1 cellular context compared by ENCODE assay signal in the genomic region with DNA sequence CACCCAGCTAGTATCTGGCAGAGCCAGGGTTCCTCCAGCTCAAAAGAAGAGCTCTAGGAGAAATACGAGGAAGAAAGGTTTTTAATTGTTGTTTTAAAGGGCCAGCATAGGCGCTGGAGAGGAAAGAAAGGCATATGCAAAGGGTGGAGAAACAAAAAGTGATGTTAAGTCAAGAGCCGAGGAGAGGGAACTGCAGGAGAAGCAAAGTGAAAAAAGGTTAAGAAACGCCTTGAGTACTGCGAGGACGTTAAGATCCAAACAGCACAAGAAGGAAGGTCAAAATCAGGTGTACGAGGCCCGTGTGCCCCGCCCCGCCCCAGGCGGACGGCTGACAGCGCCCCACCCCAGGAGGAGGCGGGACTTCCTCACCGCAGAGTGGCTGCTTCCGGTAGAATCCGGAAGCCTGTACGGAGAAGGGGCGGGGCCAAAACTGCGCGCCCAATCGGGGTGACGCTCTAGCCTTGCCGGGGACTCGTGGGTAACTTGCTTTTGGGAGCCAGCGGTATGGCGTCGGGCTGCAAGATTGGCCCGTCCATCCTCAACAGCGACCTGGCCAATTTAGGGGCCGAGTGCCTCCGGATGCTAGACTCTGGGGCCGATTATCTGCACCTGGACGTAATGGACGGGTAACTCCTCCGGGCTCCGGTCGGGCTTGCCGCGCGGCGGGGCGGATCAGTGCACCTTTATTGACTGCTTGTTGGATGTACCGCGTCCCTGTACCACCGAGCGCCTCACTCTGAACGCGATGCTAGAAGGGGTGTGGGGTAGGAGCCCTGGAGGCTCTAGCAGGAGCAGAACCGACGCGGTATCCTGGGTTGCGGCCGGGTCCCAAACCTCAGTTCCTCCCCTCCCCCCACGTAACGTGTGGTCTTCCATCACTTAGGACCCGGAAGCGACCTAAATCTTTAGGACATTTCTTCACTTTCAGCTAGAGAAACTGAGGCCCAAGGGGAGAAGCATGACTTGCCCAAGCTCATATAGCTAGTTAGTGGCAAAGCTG.
TF ChIP-seq lines count a peak whose summit lies in the region.

A gene (plus strand): TSS at position 481 of the 1,000 bp plus-strand sequence. CDS start 24 bp downstream, at position 505.

TF ChIP-seq in HepG2, 621 proteins besides CTCF, POLR2A, EP300 and RAD21 (continued from another document and continues in another):
- TF ChIP-seq MIER3 (CRISPR knock-in tag; IDR thresholded peaks at IDR 0.05; ENCODE audit: borderline replicate concordance) (peak; percentile 0; the same call in 1 of the 2 replicates), MTF1 (CRISPR knock-in tag; IDR thresholded peaks at IDR 0.05) (no peak), ZNF7 (CRISPR knock-in tag; IDR thresholded peaks at IDR 0.05) (no peak), MAFG (CRISPR knock-in tag; IDR thresholded peaks at IDR 0.05) (no peak), ZNF446 (CRISPR knock-in tag; IDR thresholded peaks at IDR 0.05) (no peak), RNF2 (conservative IDR thresholded peaks at IDR 0.05; ENCODE audit: low read depth) (peak; percentile 68), ZNF629 (CRISPR knock-in tag; conservative IDR thresholded peaks at IDR 0.05) (no peak), FOXA1 (IDR thresholded peaks at IDR 0.05) (no peak), FOXA1 (CRISPR knock-in tag; IDR thresholded peaks at IDR 0.05) (no peak), ZNF460 (CRISPR knock-in tag; IDR thresholded peaks at IDR 0.05; ENCODE audit: borderline replicate concordance) (no peak), SNRNP70 (IDR thresholded peaks at IDR 0.05; ENCODE audit: low read depth, low read length) (no peak), BHLHE40 (IDR thresholded peaks at IDR 0.05; ENCODE audit: low read length) (no peak), MED1 (CRISPR knock-in tag; IDR thresholded peaks at IDR 0.05) (peak; percentile 14; the same call in 1 of the 2 replicates), SMC3 (IDR thresholded peaks at IDR 0.05; ENCODE audit: low read length) (no peak), MBNL3 (CRISPR knock-in tag; conservative IDR thresholded peaks at IDR 0.05) (no peak), ZNF3 (CRISPR knock-in tag; IDR thresholded peaks at IDR 0.05) (no peak), SIN3A (IDR thresholded peaks at IDR 0.05; ENCODE audit: borderline replicate concordance, low read depth, low read length) (peak; percentile 9; the same call in 1 of the 2 replicates), ZNF782 (CRISPR knock-in tag; IDR thresholded peaks at IDR 0.05; ENCODE audit: borderline replicate concordance) (0 out of 2 replicates have a peak, but pooled peaks have one; percentile 18), PHF21A (CRISPR knock-in tag; IDR thresholded peaks at IDR 0.05) (no peak), CCDC6 (CRISPR knock-in tag; IDR thresholded peaks at IDR 0.05) (peak; percentile 70; the same call in 1 of the 2 replicates), ZNF274 (CRISPR knock-in tag; IDR thresholded peaks at IDR 0.05) (peak; percentile 29; the same call in 1 of the 2 replicates), ZFP36L2 (CRISPR knock-in tag; IDR thresholded peaks at IDR 0.05) (no peak), ISX (CRISPR knock-in tag; conservative IDR thresholded peaks at IDR 0.05) (no peak), HOXA9 (CRISPR knock-in tag; IDR thresholded peaks at IDR 0.05; ENCODE audit: borderline replicate concordance) (no peak), FOXK2 (IDR thresholded peaks at IDR 0.05) (no peak), ZNF296 (CRISPR knock-in tag; conservative IDR thresholded peaks at IDR 0.05) (no peak), LCORL (IDR thresholded peaks at IDR 0.05) (peak; percentile 82; the same call in 1 of the 2 replicates), LCORL (CRISPR knock-in tag; IDR thresholded peaks at IDR 0.05) (peak; percentile 79), CENPT (CRISPR knock-in tag; IDR thresholded peaks at IDR 0.05; ENCODE audit: low read depth) (0 out of 2 replicates have a peak, but pooled peaks have one; percentile 62), ZNF451 (CRISPR knock-in tag; IDR thresholded peaks at IDR 0.05) (peak; percentile 92), ZNF34 (CRISPR knock-in tag; IDR thresholded peaks at IDR 0.05; ENCODE audit: borderline replicate concordance) (no peak), ZNF607 (CRISPR knock-in tag; IDR thresholded peaks at IDR 0.05; ENCODE audit: borderline replicate concordance) (peak; percentile 49; the same call in 1 of the 2 replicates), SUZ12 (IDR thresholded peaks at IDR 0.05; ENCODE audit: low read depth, low read length) (no peak), POLR2AphosphoS2 (IDR thresholded peaks at IDR 0.05; ENCODE audit: low read depth, low read length) (no peak), ZNF367 (CRISPR knock-in tag; IDR thresholded peaks at IDR 0.05; ENCODE audit: borderline replicate concordance) (no peak), ZSCAN30 (CRISPR knock-in tag; IDR thresholded peaks at IDR 0.05) (no peak), ZNF317 (CRISPR knock-in tag; IDR thresholded peaks at IDR 0.05) (0 out of 2 replicates have a peak, but pooled peaks have one; percentile 50), TEAD2 (CRISPR knock-in tag; IDR thresholded peaks at IDR 0.05) (no peak), KLF6 (CRISPR knock-in tag; IDR thresholded peaks at IDR 0.05) (no peak), RBM22 (optimal IDR thresholded peaks at IDR 0.05; ENCODE audit: low read length) (no peak), CBX5 (CRISPR knock-in tag; IDR thresholded peaks at IDR 0.05; ENCODE audit: borderline replicate concordance) (peak; percentile 50; the same call in 1 of the 2 replicates), KAT2B (IDR thresholded peaks at IDR 0.05; ENCODE audit: borderline replicate concordance, low read depth, low read length) (no peak), ZNF101 (CRISPR knock-in tag; IDR thresholded peaks at IDR 0.05; ENCODE audit: borderline replicate concordance, low read depth) (no peak), YEATS2 (CRISPR knock-in tag; IDR thresholded peaks at IDR 0.05; ENCODE audit: borderline replicate concordance) (peak; percentile 98)
- TF ChIP-seq, protein P1, sequence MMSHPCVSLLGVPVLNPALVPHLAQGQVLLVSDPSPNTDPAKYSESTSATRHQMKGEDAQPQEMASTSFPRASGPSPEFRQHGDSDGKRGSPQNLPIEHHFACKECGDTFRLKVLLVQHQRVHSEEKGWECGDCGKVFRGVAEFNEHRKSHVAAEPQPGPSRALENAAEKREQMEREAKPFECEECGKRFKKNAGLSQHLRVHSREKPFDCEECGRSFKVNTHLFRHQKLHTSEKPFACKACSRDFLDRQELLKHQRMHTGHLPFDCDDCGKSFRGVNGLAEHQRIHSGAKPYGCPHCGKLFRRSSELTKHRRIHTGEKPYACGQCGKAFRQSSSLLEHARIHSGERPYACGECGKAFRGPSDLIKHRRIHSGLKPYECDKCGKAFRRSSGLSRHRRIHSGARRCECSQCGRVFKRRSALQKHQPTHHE (CRISPR knock-in tag; IDR thresholded peaks at IDR 0.05; ENCODE audit: borderline replicate concordance) = no peak; the same call in 1 of the 2 replicates
- TF ChIP-seq, protein P2, sequence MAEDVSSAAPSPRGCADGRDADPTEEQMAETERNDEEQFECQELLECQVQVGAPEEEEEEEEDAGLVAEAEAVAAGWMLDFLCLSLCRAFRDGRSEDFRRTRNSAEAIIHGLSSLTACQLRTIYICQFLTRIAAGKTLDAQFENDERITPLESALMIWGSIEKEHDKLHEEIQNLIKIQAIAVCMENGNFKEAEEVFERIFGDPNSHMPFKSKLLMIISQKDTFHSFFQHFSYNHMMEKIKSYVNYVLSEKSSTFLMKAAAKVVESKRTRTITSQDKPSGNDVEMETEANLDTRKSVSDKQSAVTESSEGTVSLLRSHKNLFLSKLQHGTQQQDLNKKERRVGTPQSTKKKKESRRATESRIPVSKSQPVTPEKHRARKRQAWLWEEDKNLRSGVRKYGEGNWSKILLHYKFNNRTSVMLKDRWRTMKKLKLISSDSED (CRISPR knock-in tag; IDR thresholded peaks at IDR 0.05) = no peak
- TF ChIP-seq, protein P3, sequence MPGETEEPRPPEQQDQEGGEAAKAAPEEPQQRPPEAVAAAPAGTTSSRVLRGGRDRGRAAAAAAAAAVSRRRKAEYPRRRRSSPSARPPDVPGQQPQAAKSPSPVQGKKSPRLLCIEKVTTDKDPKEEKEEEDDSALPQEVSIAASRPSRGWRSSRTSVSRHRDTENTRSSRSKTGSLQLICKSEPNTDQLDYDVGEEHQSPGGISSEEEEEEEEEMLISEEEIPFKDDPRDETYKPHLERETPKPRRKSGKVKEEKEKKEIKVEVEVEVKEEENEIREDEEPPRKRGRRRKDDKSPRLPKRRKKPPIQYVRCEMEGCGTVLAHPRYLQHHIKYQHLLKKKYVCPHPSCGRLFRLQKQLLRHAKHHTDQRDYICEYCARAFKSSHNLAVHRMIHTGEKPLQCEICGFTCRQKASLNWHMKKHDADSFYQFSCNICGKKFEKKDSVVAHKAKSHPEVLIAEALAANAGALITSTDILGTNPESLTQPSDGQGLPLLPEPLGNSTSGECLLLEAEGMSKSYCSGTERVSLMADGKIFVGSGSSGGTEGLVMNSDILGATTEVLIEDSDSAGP (CRISPR knock-in tag; IDR thresholded peaks at IDR 0.05; ENCODE audit: borderline replicate concordance) = peak; percentile 98
- TF ChIP-seq, protein P4, sequence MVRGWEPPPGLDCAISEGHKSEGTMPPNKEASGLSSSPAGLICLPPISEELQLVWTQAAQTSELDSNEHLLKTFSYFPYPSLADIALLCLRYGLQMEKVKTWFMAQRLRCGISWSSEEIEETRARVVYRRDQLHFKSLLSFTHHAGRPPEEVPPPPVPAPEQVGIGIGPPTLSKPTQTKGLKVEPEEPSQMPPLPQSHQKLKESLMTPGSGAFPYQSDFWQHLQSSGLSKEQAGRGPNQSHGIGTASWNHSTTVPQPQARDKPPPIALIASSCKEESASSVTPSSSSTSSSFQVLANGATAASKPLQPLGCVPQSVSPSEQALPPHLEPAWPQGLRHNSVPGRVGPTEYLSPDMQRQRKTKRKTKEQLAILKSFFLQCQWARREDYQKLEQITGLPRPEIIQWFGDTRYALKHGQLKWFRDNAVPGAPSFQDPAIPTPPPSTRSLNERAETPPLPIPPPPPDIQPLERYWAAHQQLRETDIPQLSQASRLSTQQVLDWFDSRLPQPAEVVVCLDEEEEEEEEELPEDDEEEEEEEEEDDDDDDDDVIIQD (CRISPR knock-in tag; IDR thresholded peaks at IDR 0.05; ENCODE audit: low read depth) = peak; percentile 52; the same call in 1 of the 2 replicates
- TF ChIP-seq, protein P5, sequence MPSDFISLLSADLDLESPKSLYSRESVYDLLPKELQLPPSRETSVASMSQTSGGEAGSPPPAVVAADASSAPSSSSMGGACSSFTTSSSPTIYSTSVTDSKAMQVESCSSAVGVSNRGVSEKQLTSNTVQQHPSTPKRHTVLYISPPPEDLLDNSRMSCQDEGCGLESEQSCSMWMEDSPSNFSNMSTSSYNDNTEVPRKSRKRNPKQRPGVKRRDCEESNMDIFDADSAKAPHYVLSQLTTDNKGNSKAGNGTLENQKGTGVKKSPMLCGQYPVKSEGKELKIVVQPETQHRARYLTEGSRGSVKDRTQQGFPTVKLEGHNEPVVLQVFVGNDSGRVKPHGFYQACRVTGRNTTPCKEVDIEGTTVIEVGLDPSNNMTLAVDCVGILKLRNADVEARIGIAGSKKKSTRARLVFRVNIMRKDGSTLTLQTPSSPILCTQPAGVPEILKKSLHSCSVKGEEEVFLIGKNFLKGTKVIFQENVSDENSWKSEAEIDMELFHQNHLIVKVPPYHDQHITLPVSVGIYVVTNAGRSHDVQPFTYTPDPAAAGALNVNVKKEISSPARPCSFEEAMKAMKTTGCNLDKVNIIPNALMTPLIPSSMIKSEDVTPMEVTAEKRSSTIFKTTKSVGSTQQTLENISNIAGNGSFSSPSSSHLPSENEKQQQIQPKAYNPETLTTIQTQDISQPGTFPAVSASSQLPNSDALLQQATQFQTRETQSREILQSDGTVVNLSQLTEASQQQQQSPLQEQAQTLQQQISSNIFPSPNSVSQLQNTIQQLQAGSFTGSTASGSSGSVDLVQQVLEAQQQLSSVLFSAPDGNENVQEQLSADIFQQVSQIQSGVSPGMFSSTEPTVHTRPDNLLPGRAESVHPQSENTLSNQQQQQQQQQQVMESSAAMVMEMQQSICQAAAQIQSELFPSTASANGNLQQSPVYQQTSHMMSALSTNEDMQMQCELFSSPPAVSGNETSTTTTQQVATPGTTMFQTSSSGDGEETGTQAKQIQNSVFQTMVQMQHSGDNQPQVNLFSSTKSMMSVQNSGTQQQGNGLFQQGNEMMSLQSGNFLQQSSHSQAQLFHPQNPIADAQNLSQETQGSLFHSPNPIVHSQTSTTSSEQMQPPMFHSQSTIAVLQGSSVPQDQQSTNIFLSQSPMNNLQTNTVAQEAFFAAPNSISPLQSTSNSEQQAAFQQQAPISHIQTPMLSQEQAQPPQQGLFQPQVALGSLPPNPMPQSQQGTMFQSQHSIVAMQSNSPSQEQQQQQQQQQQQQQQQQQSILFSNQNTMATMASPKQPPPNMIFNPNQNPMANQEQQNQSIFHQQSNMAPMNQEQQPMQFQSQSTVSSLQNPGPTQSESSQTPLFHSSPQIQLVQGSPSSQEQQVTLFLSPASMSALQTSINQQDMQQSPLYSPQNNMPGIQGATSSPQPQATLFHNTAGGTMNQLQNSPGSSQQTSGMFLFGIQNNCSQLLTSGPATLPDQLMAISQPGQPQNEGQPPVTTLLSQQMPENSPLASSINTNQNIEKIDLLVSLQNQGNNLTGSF (CRISPR knock-in tag; IDR thresholded peaks at IDR 0.05) = peak; percentile 51; the same call in 1 of the 2 replicates
- TF ChIP-seq, protein P6, sequence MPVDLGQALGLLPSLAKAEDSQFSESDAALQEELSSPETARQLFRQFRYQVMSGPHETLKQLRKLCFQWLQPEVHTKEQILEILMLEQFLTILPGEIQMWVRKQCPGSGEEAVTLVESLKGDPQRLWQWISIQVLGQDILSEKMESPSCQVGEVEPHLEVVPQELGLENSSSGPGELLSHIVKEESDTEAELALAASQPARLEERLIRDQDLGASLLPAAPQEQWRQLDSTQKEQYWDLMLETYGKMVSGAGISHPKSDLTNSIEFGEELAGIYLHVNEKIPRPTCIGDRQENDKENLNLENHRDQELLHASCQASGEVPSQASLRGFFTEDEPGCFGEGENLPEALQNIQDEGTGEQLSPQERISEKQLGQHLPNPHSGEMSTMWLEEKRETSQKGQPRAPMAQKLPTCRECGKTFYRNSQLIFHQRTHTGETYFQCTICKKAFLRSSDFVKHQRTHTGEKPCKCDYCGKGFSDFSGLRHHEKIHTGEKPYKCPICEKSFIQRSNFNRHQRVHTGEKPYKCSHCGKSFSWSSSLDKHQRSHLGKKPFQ (CRISPR knock-in tag; IDR thresholded peaks at IDR 0.05; ENCODE audit: insufficient replicate concordance) = no peak
- TF ChIP-seq, protein P7, sequence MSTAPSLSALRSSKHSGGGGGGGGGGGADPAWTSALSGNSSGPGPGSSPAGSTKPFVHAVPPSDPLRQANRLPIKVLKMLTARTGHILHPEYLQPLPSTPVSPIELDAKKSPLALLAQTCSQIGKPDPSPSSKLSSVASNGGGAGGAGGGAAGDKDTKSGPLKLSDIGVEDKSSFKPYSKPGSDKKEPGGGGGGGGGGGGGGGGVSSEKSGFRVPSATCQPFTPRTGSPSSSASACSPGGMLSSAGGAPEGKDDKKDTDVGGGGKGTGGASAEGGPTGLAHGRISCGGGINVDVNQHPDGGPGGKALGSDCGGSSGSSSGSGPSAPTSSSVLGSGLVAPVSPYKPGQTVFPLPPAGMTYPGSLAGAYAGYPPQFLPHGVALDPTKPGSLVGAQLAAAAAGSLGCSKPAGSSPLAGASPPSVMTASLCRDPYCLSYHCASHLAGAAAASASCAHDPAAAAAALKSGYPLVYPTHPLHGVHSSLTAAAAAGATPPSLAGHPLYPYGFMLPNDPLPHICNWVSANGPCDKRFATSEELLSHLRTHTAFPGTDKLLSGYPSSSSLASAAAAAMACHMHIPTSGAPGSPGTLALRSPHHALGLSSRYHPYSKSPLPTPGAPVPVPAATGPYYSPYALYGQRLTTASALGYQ (CRISPR knock-in tag; IDR thresholded peaks at IDR 0.05) = peak; percentile 44; the same call in 1 of the 2 replicates
- TF ChIP-seq, protein P8, sequence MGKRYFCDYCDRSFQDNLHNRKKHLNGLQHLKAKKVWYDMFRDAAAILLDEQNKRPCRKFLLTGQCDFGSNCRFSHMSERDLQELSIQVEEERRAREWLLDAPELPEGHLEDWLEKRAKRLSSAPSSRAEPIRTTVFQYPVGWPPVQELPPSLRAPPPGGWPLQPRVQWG (CRISPR knock-in tag; IDR thresholded peaks at IDR 0.05; ENCODE audit: borderline replicate concordance, low read depth) = no peak
